8 cellular contexts compared by ENCODE assay signal in genomic region chr7:129778770-129779601, GRCh38.
DNase-seq lines count a peak whose midpoint lies in the region; ATAC-seq and TF ChIP-seq lines count a peak whose summit lies in the region.

No MANE protein-coding gene starts in this region.

- peaks cover 74 to 94% (median 80%) of the 10 kb centered on the region in 3 donors for H3K27me3 Mint-ChIP-seq in CD14-positive monocyte (ENCODE audit: low read depth in 3 of 3)

- DNase-seq in stimulated activated CD4-positive, alpha-beta T cell treated with anti-CD3 and anti-CD28 coated beads, Interleukin-15, amount 100 ng/mL, for 24 hours, result peak; percentile 40
- DNase-seq in stimulated activated CD4-positive, alpha-beta T cell treated with anti-CD3 and anti-CD28 coated beads, Interleukin-4, amount 100 ng/mL, for 24 hours, result no peak
- DNase-seq in SJSA1 (ENCODE audit: low read depth in 1 of 2, low spot score in 2 of 2), result peak in 1 of 2 experiments; percentile 19
- peak; percentile 50 for DNase-seq in hepatocyte (ENCODE audit: low spot score)
- peak; percentile 25 for DNase-seq in stimulated activated naive CD8-positive, alpha-beta T cell treated with anti-CD3 and anti-CD28 coated beads, Interleukin-15, Interleukin-2, amounts not matched to agents 100 U/mL and 50 U/mL, for 24 hours
- no peak for DNase-seq in GM19240 (ENCODE audit: insufficient read length, low spot score)
- DNase-seq in cortex of kidney (lab: John Stamatoyannopoulos, UW), result no peak
- no peak for DNase-seq in CD14-positive monocyte (ENCODE audit: low spot score)

- WGBS in hepatocyte (ENCODE audit: low lambda C conversion rate, missing lambda C conversion rate), result under 1% methylated on average over 58 of the region's 84 CpGs

- H3K4me3 Mint-ChIP-seq in CD14-positive monocyte, result peak overlapping the region in 1 of 2 donors; percentile 76

- peaks cover 35% of the 10 kb centered on the region for H3K4me1 Mint-ChIP-seq in CD14-positive monocyte

- no peaks in the 10 kb centered on the region for H3K79me2 ChIP-seq in hepatocyte

- peak overlapping the region; percentile 96 for H2AFZ ChIP-seq in hepatocyte

- peak overlapping the region; percentile 97 for H3K4me2 ChIP-seq in hepatocyte

- no peak for TF ChIP-seq CTCF in hepatocyte (IDR thresholded peaks at IDR 0.05; ENCODE audit: poor library complexity)
- no peak for TF ChIP-seq CTCF in CD14-positive monocyte (IDR thresholded peaks at IDR 0.05)

- H3K4me1 ChIP-seq in SJSA1 (replicated peaks) (peaks cover 27% of the 10 kb centered on the region), hepatocyte (ENCODE audit: insufficient read depth) (peaks cover 28% of the 10 kb centered on the region)

- H3K36me3 ChIP-seq in SJSA1 (no peaks in the 10 kb centered on the region), hepatocyte (replicated peaks; ENCODE audit: insufficient read depth, low read depth) (no peaks in the 10 kb centered on the region)

- no peak overlapping the region for H3K27ac Mint-ChIP-seq in CD14-positive monocyte

- intact Hi-C loops in CD14-positive monocyte (cut with micrococcal nuclease), result no loop called here

- no peaks in the 10 kb centered on the region for H3K9me2 ChIP-seq in hepatocyte (replicated peaks; ENCODE audit: insufficient read depth)

- H3K9me3 Mint-ChIP-seq in CD14-positive monocyte, result peaks cover 0 to 33% (median 24%) of the 10 kb centered on the region in 7 donors

- H3K4me3 ChIP-seq in SJSA1 (peak overlapping the region; percentile 54), hepatocyte (peak overlapping the region; percentile 70)

- H3K36me3 Mint-ChIP-seq in CD14-positive monocyte, result peaks cover 9 to 14% of the 10 kb centered on the region in 2 donors

- peaks cover 34% of the 10 kb centered on the region for H3K27me3 ChIP-seq in SJSA1 (replicated peaks)
- H3K27me3 ChIP-seq in hepatocyte, result peaks cover 62% of the 10 kb centered on the region

- H3K27ac ChIP-seq in SJSA1 (no peak overlapping the region), hepatocyte (peak overlapping the region; percentile 89)

- H4K20me1 ChIP-seq in hepatocyte (ENCODE audit: insufficient read depth, poor library complexity, severe bottlenecking), result peaks cover 6% of the 10 kb centered on the region

- H3K9me3 ChIP-seq in SJSA1 (replicated peaks) (peaks cover 15% of the 10 kb centered on the region; the same call in 1 of the 2 replicates), hepatocyte (ENCODE audit: low read depth) (no peaks in the 10 kb centered on the region)

- no peak for ATAC-seq in stimulated activated naive CD8-positive, alpha-beta T cell treated with anti-CD3 and anti-CD28 coated beads, Interleukin-15, Interleukin-2, amounts not matched to agents 100 U/mL and 50 U/mL, for 24 hours

Comparison
In these comparisons a context has a peak if more than half of its experiments do, and no peak if none do; other contexts are left out.
1. DNase-seq: peak in stimulated activated CD4-positive, alpha-beta T cell treated with anti-CD3 and anti-CD28 coated beads, Interleukin-15, amount 100 ng/mL, for 24 hours (single experiment), hepatocyte (single experiment) and stimulated activated naive CD8-positive, alpha-beta T cell treated with anti-CD3 and anti-CD28 coated beads, Interleukin-15, Interleukin-2, amounts not matched to agents 100 U/mL and 50 U/mL, for 24 hours (single experiment); none in stimulated activated CD4-positive, alpha-beta T cell treated with anti-CD3 and anti-CD28 coated beads, Interleukin-4, amount 100 ng/mL, for 24 hours (single experiment), GM19240 (single experiment), cortex of kidney (single experiment) and CD14-positive monocyte (single experiment).